Comparison of ENCODE assay signal across 12 cellular contexts in genomic region chr2:227774011-227774624, GRCh38. TPM values are rescaled to one million over a fixed set of nuclear protein-coding genes. Genes with fewer than 3 reads are reported as not detected.
DNase-seq lines count a peak whose midpoint lies in the region; ATAC-seq and TF ChIP-seq lines count a peak whose summit lies in the region.
"Had no signal": no experiment of that assay in that cellular context is flagged by ENCODE, and none has a peak within 500 bp of the region (broad histone marks: within the 10 kb centered on the region; RNA-seq: fewer than 3 reads in every experiment).

No MANE protein-coding gene starts in this region.

- H3K9me3 ChIP-seq in OCI-LY1 (ENCODE audit: low read length) (no peaks in the 10 kb centered on the region), right atrium auricular region (no peaks in the 10 kb centered on the region)
- H3K9me3 ChIP-seq: esophagus muscularis mucosa had no signal

- POLR2A ChIA-PET in BJ (lab: Charles Lee) = no interaction called here

- peaks cover 0 to 17% of the 10 kb centered on the region in 2 donors for H3K27me3 Mint-ChIP-seq in stimulated activated naive B cell treated with anti-CD40 and anti-IgM and Interleukin-4, amounts not matched to agents 10 μg/mL and 1 μg/mL and 100 μg/mL, for 72 hours

- no peaks in the 10 kb centered on the region for H3K79me2 ChIP-seq in OCI-LY1 (ENCODE audit: insufficient read depth, low read length)

- CTCF ChIA-PET in BJ (lab: Yijun Ruan, JAX) = interaction anchor here (1.2 to 1.6 kb wide), 2 partner anchors 86 to 117 kb away, joined by 3 to 4 read pairs; no protein-coding TSS in a partner anchor

- H3F3A ChIP-seq in OCI-LY1 (ENCODE audit: insufficient read depth, low read length) = no peaks in the 10 kb centered on the region

- no peaks in the 10 kb centered on the region for H3K36me3 ChIP-seq in BJ (ENCODE audit: control insufficient read depth, insufficient read depth, low read length)
- no peaks in the 10 kb centered on the region for H3K36me3 ChIP-seq in OCI-LY1 (ENCODE audit: insufficient read depth, low read length)
- no peaks in the 10 kb centered on the region for H3K36me3 ChIP-seq in right atrium auricular region
- H3K36me3 ChIP-seq: esophagus muscularis mucosa had no signal

- no peaks in the 10 kb centered on the region for H3K9me3 Mint-ChIP-seq in stimulated activated naive B cell treated with anti-CD40 and anti-IgM and Interleukin-4, amounts not matched to agents 10 μg/mL and 1 μg/mL and 100 μg/mL, for 72 hours

- H3K27ac Mint-ChIP-seq in stimulated activated naive B cell treated with anti-CD40 and anti-IgM and Interleukin-4, amounts not matched to agents 10 μg/mL and 1 μg/mL and 100 μg/mL, for 72 hours = no peak overlapping the region

- H3K36me3 Mint-ChIP-seq in stimulated activated naive B cell treated with anti-CD40 and anti-IgM and Interleukin-4, amounts not matched to agents 10 μg/mL and 1 μg/mL and 100 μg/mL, for 72 hours = no peaks in the 10 kb centered on the region

- H3K4me1 ChIP-seq in OCI-LY1 (ENCODE audit: insufficient read depth, low read length, severe bottlenecking) (no peaks in the 10 kb centered on the region), right atrium auricular region (no peaks in the 10 kb centered on the region)
- H3K4me1 ChIP-seq: esophagus muscularis mucosa had no signal

- no peaks in the 10 kb centered on the region for H4K20me1 ChIP-seq in OCI-LY1 (ENCODE audit: insufficient read depth, low read length)

- H3K9ac ChIP-seq in OCI-LY1 (ENCODE audit: low read length) = no peak overlapping the region

- no peaks in the 10 kb centered on the region for H3K9me2 ChIP-seq in OCI-LY1 (ENCODE audit: low read depth, low read length)

- H3K27me3 ChIP-seq in BJ (ENCODE audit: control insufficient read depth, insufficient read depth, low read length) (no peaks in the 10 kb centered on the region), OCI-LY1 (ENCODE audit: insufficient read depth, low read length) (no peaks in the 10 kb centered on the region), right atrium auricular region (no peaks in the 10 kb centered on the region)
- H3K27me3 ChIP-seq: esophagus muscularis mucosa had no signal

- no peak overlapping the region for H3K4me2 ChIP-seq in OCI-LY1 (ENCODE audit: low read length)

- no peak for DNase-seq in BJ (ENCODE audit: low read depth)
- peak; percentile 45 for DNase-seq in iPS-NIHi11 (ENCODE audit: low spot score)
- no peak for DNase-seq in middle frontal gyrus (ENCODE audit: extremely low spot score, low spot score)
- DNase-seq in right atrium auricular region (ENCODE audit: low spot score) = no peak
- DNase-seq in stimulated activated naive B cell treated with anti-CD40 and anti-IgM and Interleukin-4, amounts not matched to agents 10 μg/mL and 1 μg/mL and 100 μg/mL, for 72 hours = no peak
- DNase-seq: activated effector memory CD4-positive, alpha-beta T cell treated with Interleukin-2 at 50 U/mL for 16 hours; NCI-H1092; SW 1271 had no signal

- H3K4me3 ChIP-seq in BJ (ENCODE audit: low read depth, low read length) = no peak overlapping the region
- H3K4me3 ChIP-seq in OCI-LY1 (ENCODE audit: low read depth, low read length, poor library complexity, severe bottlenecking) = no peak overlapping the region
- no peak overlapping the region for H3K4me3 ChIP-seq in right atrium auricular region
- H3K4me3 ChIP-seq: esophagus muscularis mucosa had no signal

- 0 out of 2 replicates have a peak, but pooled peaks have one; percentile 19 for TF ChIP-seq CTCF in BJ (IDR thresholded peaks at IDR 0.05; ENCODE audit: insufficient read depth, low read depth, low read length)
- TF ChIP-seq CTCF in OCI-LY1 (IDR thresholded peaks at IDR 0.05; ENCODE audit: low read length) = peak; percentile 51; the same call in 1 of the 2 replicates
- no peak for TF ChIP-seq CTCF in right atrium auricular region (IDR thresholded peaks at IDR 0.05)

- H3K4me3 Mint-ChIP-seq in stimulated activated naive B cell treated with anti-CD40 and anti-IgM and Interleukin-4, amounts not matched to agents 10 μg/mL and 1 μg/mL and 100 μg/mL, for 72 hours = no peak overlapping the region

- peak; percentile 65 for ATAC-seq in GM18867 (IDR thresholded peaks at IDR 0.05; ENCODE audit: unreplicated experiment)
- no peak for ATAC-seq in HG03097 (IDR thresholded peaks at IDR 0.05; ENCODE audit: low FRiP score, unreplicated experiment)
- no peak for ATAC-seq in stimulated activated naive B cell treated with anti-CD40 and anti-IgM and Interleukin-4, amounts not matched to agents 10 μg/mL and 1 μg/mL and 100 μg/mL, for 72 hours (replicated peaks)

- H3K27ac ChIP-seq in OCI-LY1 (ENCODE audit: low read depth, low read length, poor library complexity, severe bottlenecking) (no peak overlapping the region), right atrium auricular region (no peak overlapping the region)
- H3K27ac ChIP-seq: esophagus muscularis mucosa had no signal

- no peak overlapping the region for H2AFZ ChIP-seq in OCI-LY1 (ENCODE audit: low read length)

- no peaks in the 10 kb centered on the region for H3K4me1 Mint-ChIP-seq in stimulated activated naive B cell treated with anti-CD40 and anti-IgM and Interleukin-4, amounts not matched to agents 10 μg/mL and 1 μg/mL and 100 μg/mL, for 72 hours

RNA-seq across cellular contexts. Expression of gene SCYGR8, which starts 28.4 kb away (rescaled TPM):
- not detected in 2 replicates for polyA plus RNA-seq in BJ (2011; rRNA removed)
- not detected in 2 replicates for polyA minus RNA-seq in BJ (2011; rRNA and poly(A)+ RNA removed)
- total RNA-seq in right atrium auricular region = not detected
- total RNA-seq: esophagus muscularis mucosa had no signal

RNA-seq across cellular contexts. Expression of gene CCL20, which starts 39.5 kb away (rescaled TPM):
- not detected in 2 replicates for polyA plus RNA-seq in BJ (2011; rRNA removed)
- not detected in 2 replicates for polyA minus RNA-seq in BJ (2011; rRNA and poly(A)+ RNA removed)
- total RNA-seq in right atrium auricular region = not detected

RNA-seq across cellular contexts. Expression of gene SCYGR7, which starts 46.0 kb away (rescaled TPM):
- polyA plus RNA-seq in BJ (2011; rRNA removed) = not detected in 2 replicates
- not detected in 2 replicates for polyA minus RNA-seq in BJ (2011; rRNA and poly(A)+ RNA removed)
- total RNA-seq in right atrium auricular region = not detected
- total RNA-seq: esophagus muscularis mucosa had no signal

RNA-seq across cellular contexts. Expression of gene SCYGR6, which starts 49.6 kb away (rescaled TPM):
- polyA plus RNA-seq in BJ (2011; rRNA removed) = not detected in 2 replicates
- polyA minus RNA-seq in BJ (2011; rRNA and poly(A)+ RNA removed) = not detected in 2 replicates
- total RNA-seq in right atrium auricular region = not detected
- total RNA-seq: esophagus muscularis mucosa had no signal

RNA-seq across cellular contexts. Expression of gene SLC19A3, which starts 56.3 kb away (rescaled TPM):
- polyA plus RNA-seq in BJ (2011; rRNA removed) = 0.27 TPM in 1 of 2 replicates, not detected in the other
- polyA minus RNA-seq in BJ (2011; rRNA and poly(A)+ RNA removed) = not detected in 2 replicates
- 1 to 10 TPM; 1.0 to 3.5 TPM for total RNA-seq in right atrium auricular region

Comparison
In these comparisons a context has a peak if more than half of its experiments do, and no peak if none do; other contexts are left out.
1. CTCF ChIP-seq: peak in BJ (single experiment) and OCI-LY1 (single experiment); none in right atrium auricular region (0 of 2).